Comparison of ENCODE assay signal across 1 cellular context in genomic region chr11:70252844-70253243, GRCh38.
TF ChIP-seq lines count a peak whose summit lies in the region.

No MANE protein-coding gene starts in this region.

TF ChIP-seq in WTC11, 78 proteins besides CTCF, POLR2A, EP300 and RAD21 (continued from another document):
- TF ChIP-seq PRDM15 (CRISPR knock-in tag; IDR thresholded peaks at IDR 0.05): no peak
